In genomic region chr5:174532453-174533126, GRCh38 we compare ENCODE assay signal across 9 cellular contexts.
DNase-seq lines count a peak whose midpoint lies in the region; ATAC-seq and TF ChIP-seq lines count a peak whose summit lies in the region.
"Had no signal": no experiment of that assay in that cellular context is flagged by ENCODE, and none has a peak within 500 bp of the region (broad histone marks: within the 10 kb centered on the region; RNA-seq: fewer than 3 reads in every experiment).

No MANE protein-coding gene starts in this region.

- H3K27ac ChIP-seq in A673 (ENCODE audit: low read depth, low read length, poor library complexity, severe bottlenecking) (peak overlapping the region; percentile 68), HEK293 (ENCODE audit: extremely low read depth, low read depth, low read length) (peak overlapping the region; percentile 42), endodermal cell (ENCODE audit: low read depth, low read length) (no peak overlapping the region), mesenchymal stem cell (ENCODE audit: low read length, poor library complexity, severe bottlenecking) (no peak overlapping the region), thyroid gland (no peak overlapping the region)

- no peak overlapping the region for H4K91ac ChIP-seq in mesenchymal stem cell (ENCODE audit: low read length)

- whole genome bisulfite sequencing in endodermal cell (ENCODE audit: insufficient coverage in 1 of 2, insufficient read length in 1 of 2), 2 experiments: 4 to 11% methylated on average over 11 to 14 of the region's 14 CpGs
- 12% methylated on average over 14 of the region's 14 CpGs for WGBS in mesenchymal stem cell
- WGBS in thyroid gland, 2 donors: 15 to 20% methylated on average over 14 of the region's 14 CpGs

- peaks cover 20% of the 10 kb centered on the region for H3K27me3 Mint-ChIP-seq in endodermal cell (ENCODE audit: insufficient read depth)

- peak overlapping the region; percentile 45 for H4K8ac ChIP-seq in mesenchymal stem cell (ENCODE audit: low read length)

- H2AFZ ChIP-seq in mesenchymal stem cell (ENCODE audit: low read depth, low read length): no peak overlapping the region

- no peak overlapping the region for H3K14ac ChIP-seq in mesenchymal stem cell (ENCODE audit: low read length in 2 of 2)

- BruUV-seq in A673 (replicated peaks; lab: Mats Ljungman, UMichigan): no TSS peak

- H3K4me3 ChIP-seq in A673 (ENCODE audit: low read depth, low read length, poor library complexity, severe bottlenecking) (peak overlapping the region; percentile 9), HEK293 (ENCODE audit: low read depth, low read length) (no peak overlapping the region), endodermal cell (ENCODE audit: low read length) (peak overlapping the region; percentile 34), mesenchymal stem cell (ENCODE audit: insufficient read depth in 1 of 2, low read depth in 1 of 2, low read length in 2 of 2) (peak overlapping the region in 1 of 2 experiments; percentile 50), thyroid gland (replicated peaks in 1 of 3) (no peak overlapping the region)

- H3K4me1 ChIP-seq in A673 (ENCODE audit: insufficient read depth, low read length, poor library complexity, severe bottlenecking): peaks cover 35% of the 10 kb centered on the region
- peaks cover 27% of the 10 kb centered on the region for H3K4me1 ChIP-seq in HEK293 (ENCODE audit: control insufficient read depth, insufficient read depth, low read length)
- peaks cover 21% of the 10 kb centered on the region for H3K4me1 ChIP-seq in endodermal cell (ENCODE audit: control insufficient read depth, insufficient read depth, low read length)
- H3K4me1 ChIP-seq in mesenchymal stem cell (ENCODE audit: control insufficient read depth, insufficient read depth, low read depth, low read length): no peaks in the 10 kb centered on the region
- H3K4me1 ChIP-seq in thyroid gland: no peaks in the 10 kb centered on the region

- no peak overlapping the region for H2AK5ac ChIP-seq in mesenchymal stem cell (ENCODE audit: low read length, severe bottlenecking)

- H2BK5ac ChIP-seq in mesenchymal stem cell (ENCODE audit: low read depth, low read length, poor library complexity, severe bottlenecking): no peak overlapping the region

- no peak overlapping the region for H3K4me2 ChIP-seq in mesenchymal stem cell (ENCODE audit: low read length, poor library complexity, severe bottlenecking)

- peak overlapping the region in 1 of 2 experiments; percentile 75 for H3K4ac ChIP-seq in mesenchymal stem cell (ENCODE audit: low read depth in 1 of 2, low read length in 2 of 2)

- POLR2A ChIA-PET in A673 (lab: Charles Lee; ENCODE audit: low non-redundant PET) (no interaction called here), HEK293 (lab: Yijun Ruan, JAX) (interaction anchor here (0.6 to 2.1 kb wide), 4 partner anchors 9 to 896 kb away, joined by 3 to 6 read pairs (median 4); no protein-coding TSS in a partner anchor)

- H3K27me3 ChIP-seq in A673 (replicated peaks; ENCODE audit: insufficient read depth, low read depth, low read length, poor library complexity): no peaks in the 10 kb centered on the region
- no peaks in the 10 kb centered on the region for H3K27me3 ChIP-seq in endodermal cell (ENCODE audit: control insufficient read depth, insufficient read depth, low read length, poor library complexity, severe bottlenecking)
- no peaks in the 10 kb centered on the region for H3K27me3 ChIP-seq in mesenchymal stem cell (ENCODE audit: control insufficient read depth in 1 of 2, insufficient read depth in 1 of 2, low read length in 2 of 2)
- no peaks in the 10 kb centered on the region for H3K27me3 ChIP-seq in thyroid gland

- peak overlapping the region; percentile 22 for H3K4me3 Mint-ChIP-seq in endodermal cell
- H3K4me3 Mint-ChIP-seq: activated naive CD8-positive, alpha-beta T cell treated with anti-CD3 and anti-CD28 coated beads, Interleukin-2, amount 10 ng/mL, durations not matched to agents 7 days and 5 days had no signal

- peak overlapping the region; percentile 50 to 88 for H3K18ac ChIP-seq in mesenchymal stem cell (ENCODE audit: low read depth in 1 of 2, low read length in 2 of 2)

- peak overlapping the region; percentile 82 to 95 for H2BK12ac ChIP-seq in mesenchymal stem cell (ENCODE audit: low read length in 2 of 2)

- no peaks in the 10 kb centered on the region for H3K36me3 ChIP-seq in A673 (ENCODE audit: insufficient read depth, low read length, poor library complexity, severe bottlenecking)
- no peaks in the 10 kb centered on the region for H3K36me3 ChIP-seq in HEK293 (ENCODE audit: control insufficient read depth in 2 of 2, insufficient read depth in 1 of 2, low read length in 2 of 2)
- no peaks in the 10 kb centered on the region for H3K36me3 ChIP-seq in endodermal cell (ENCODE audit: control insufficient read depth, insufficient read depth, low read length)
- H3K36me3 ChIP-seq in mesenchymal stem cell (ENCODE audit: control insufficient read depth in 1 of 2, insufficient read depth in 2 of 2, low read depth in 1 of 2, low read length in 2 of 2): no peaks in the 10 kb centered on the region
- no peaks in the 10 kb centered on the region for H3K36me3 ChIP-seq in thyroid gland

- H3K27ac Mint-ChIP-seq in endodermal cell: peak overlapping the region; percentile 86
- H3K27ac Mint-ChIP-seq: activated naive CD8-positive, alpha-beta T cell treated with anti-CD3 and anti-CD28 coated beads, Interleukin-2, amount 10 ng/mL, durations not matched to agents 7 days and 5 days had no signal

- no peaks in the 10 kb centered on the region for H3K36me3 Mint-ChIP-seq in endodermal cell (ENCODE audit: low read depth)
- H3K36me3 Mint-ChIP-seq: activated naive CD8-positive, alpha-beta T cell treated with anti-CD3 and anti-CD28 coated beads, Interleukin-2, amount 10 ng/mL, durations not matched to agents 7 days and 5 days had no signal

- H2BK15ac ChIP-seq in mesenchymal stem cell (ENCODE audit: low read depth, poor library complexity, severe bottlenecking): no peak overlapping the region

- H3K9me3 ChIP-seq in A673 (ENCODE audit: low read depth, low read length, poor library complexity, severe bottlenecking) (no peaks in the 10 kb centered on the region), HEK293 (ENCODE audit: control insufficient read depth, insufficient read depth, low read depth, low read length) (no peaks in the 10 kb centered on the region), endodermal cell (ENCODE audit: control insufficient read depth, low read length) (no peaks in the 10 kb centered on the region), mesenchymal stem cell (ENCODE audit: control insufficient read depth, low read length) (no peaks in the 10 kb centered on the region), thyroid gland (no peaks in the 10 kb centered on the region)

- DNase-seq in A673 (ENCODE audit: low spot score): peak; percentile 94
- DNase-seq in SHP77 treated with DMSO at 0.1 percent for 48 hours (lab: John Stamatoyannopoulos, UW): peak; percentile 2
- peak; percentile 97 for DNase-seq in endodermal cell
- DNase-seq in mesenchymal stem cell: peak; percentile 98
- peak; percentile 51 to 57 for DNase-seq in thyroid gland
- DNase-seq: activated naive CD8-positive, alpha-beta T cell treated with anti-CD3 and anti-CD28 coated beads, Interleukin-2, amount 10 ng/mL, durations not matched to agents 7 days and 5 days had no signal

- H3K4me1 Mint-ChIP-seq in endodermal cell: peaks cover 63% of the 10 kb centered on the region
- H3K4me1 Mint-ChIP-seq: activated naive CD8-positive, alpha-beta T cell treated with anti-CD3 and anti-CD28 coated beads, Interleukin-2, amount 10 ng/mL, durations not matched to agents 7 days and 5 days had no signal

- H3K79me1 ChIP-seq in mesenchymal stem cell (replicated peaks; ENCODE audit: low read length, poor library complexity, severe bottlenecking): no peaks in the 10 kb centered on the region

- H3K9me3 Mint-ChIP-seq in endodermal cell: no peaks in the 10 kb centered on the region
- H3K9me3 Mint-ChIP-seq: activated naive CD8-positive, alpha-beta T cell treated with anti-CD3 and anti-CD28 coated beads, Interleukin-2, amount 10 ng/mL, durations not matched to agents 7 days and 5 days had no signal

- H3K9ac ChIP-seq in endodermal cell (ENCODE audit: extremely low read depth, low read length, poor library complexity, severe bottlenecking): no peak overlapping the region
- H3K9ac ChIP-seq in mesenchymal stem cell (ENCODE audit: low read length): peak overlapping the region; percentile 41

- TF ChIP-seq CTCF in A673 (conservative IDR thresholded peaks at IDR 0.05; ENCODE audit: low read depth, low read length) (no peak), HEK293 (tag by site-specific recombination; IDR thresholded peaks at IDR 0.05) (no peak), endodermal cell (conservative IDR thresholded peaks at IDR 0.05) (no peak), thyroid gland (IDR thresholded peaks at IDR 0.05) (no peak)

- TF ChIP-seq POLR2A in thyroid gland (IDR thresholded peaks at IDR 0.05): no peak

- CTCF ChIA-PET in A673 (lab: Charles Lee): interaction anchor here (0.9 kb wide), 1 partner anchor 261 kb away, joined by 3 read pairs; no protein-coding TSS in a partner anchor
- CTCF ChIA-PET in HEK293 (lab: Yijun Ruan, JAX): interaction anchor here (0.6 to 1.4 kb wide), 3 partner anchors 9 to 187 kb away, joined by 5 to 6 read pairs (median 6); no protein-coding TSS in a partner anchor

- ATAC-seq in GM18907 (IDR thresholded peaks at IDR 0.05; ENCODE audit: unreplicated experiment) (no peak), GM21723 (IDR thresholded peaks at IDR 0.05; ENCODE audit: unreplicated experiment) (no peak)

- no peak overlapping the region for H3K23ac ChIP-seq in mesenchymal stem cell (ENCODE audit: low read length in 2 of 2)

- peak overlapping the region; percentile 82 for H2BK120ac ChIP-seq in mesenchymal stem cell (ENCODE audit: low read depth, low read length)

- intact Hi-C loops in A673 (cut with micrococcal nuclease; ENCODE audit: unreplicated experiment) (loop anchor here (5.0 kb wide), 1 partner anchor 105 kb away; no protein-coding TSS in a partner anchor), thyroid gland (cut with DNase I) (no loop called here)

TF ChIP-seq in HEK293, 187 proteins besides CTCF, POLR2A, EP300 and RAD21 (continues in another document):
- TF ChIP-seq ZNF157 (tag by site-specific recombination; IDR thresholded peaks at IDR 0.05): no peak
- TF ChIP-seq ZFHX2 (tag by site-specific recombination; conservative IDR thresholded peaks at IDR 0.05): peak; percentile 76

Comparison
In these comparisons a context has a peak if more than half of its experiments do, and no peak if none do; other contexts are left out.
1. DNase-seq: peak in every context shown above with its lines; median percentile 98 in mesenchymal stem cell; 97 in endodermal cell; 94 in A673; 54 in thyroid gland; 2 in SHP77 treated with DMSO at 0.1 percent for 48 hours.
2. H3K27ac ChIP-seq: peak in A673 (single experiment) and HEK293 (single experiment); none in endodermal cell (single experiment), mesenchymal stem cell (single experiment) and thyroid gland (0 of 3).
3. H3K4me3 ChIP-seq: peak in A673 (single experiment) and endodermal cell (single experiment); none in HEK293 (single experiment) and thyroid gland (0 of 3).